8 cellular contexts compared by ENCODE assay signal in genomic region chr6:123802697-123803455, GRCh38. TPM values are rescaled to one million over a fixed set of nuclear protein-coding genes. Genes with fewer than 3 reads are reported as not detected.
DNase-seq lines count a peak whose midpoint lies in the region; ATAC-seq lines count a peak whose summit lies in the region.

No MANE protein-coding gene starts in this region.

- intact Hi-C loops in dendritic cell treated with granulocyte-macrophage colony-stimulating factor and Interleukin-4, amounts not matched to agents 40 ng/mL and 50 ng/mL, for 4 days (cut with micrococcal nuclease): loop anchor here (1.0 to 2.0 kb wide), 2 partner anchors 994 to 1050 kb away; no protein-coding TSS in a partner anchor

- H3K27me3 Mint-ChIP-seq in dendritic cell treated with granulocyte-macrophage colony-stimulating factor and Interleukin-4, amounts not matched to agents 40 ng/mL and 50 ng/mL, for 4 days: peaks cover 30% of the 10 kb centered on the region

- no peaks in the 10 kb centered on the region for H3K9me3 Mint-ChIP-seq in dendritic cell treated with granulocyte-macrophage colony-stimulating factor and Interleukin-4, amounts not matched to agents 40 ng/mL and 50 ng/mL, for 4 days

- peak overlapping the region; percentile 77 for H3K4me3 Mint-ChIP-seq in dendritic cell treated with granulocyte-macrophage colony-stimulating factor and Interleukin-4, amounts not matched to agents 40 ng/mL and 50 ng/mL, for 4 days

- H3K36me3 Mint-ChIP-seq in dendritic cell treated with granulocyte-macrophage colony-stimulating factor and Interleukin-4, amounts not matched to agents 40 ng/mL and 50 ng/mL, for 4 days (ENCODE audit: low read depth): no peaks in the 10 kb centered on the region

- peak; percentile 89 for ATAC-seq in GM19025 (IDR thresholded peaks at IDR 0.05; ENCODE audit: low read depth, unreplicated experiment)
- ATAC-seq in HG03280 (IDR thresholded peaks at IDR 0.05; ENCODE audit: unreplicated experiment): peak; percentile 98
- peak; percentile 100 for ATAC-seq in left lobe of liver

- DNase-seq in AML-193 (lab: John Stamatoyannopoulos, UW) (peak; percentile 22 to 29), NCI-H2227 treated with DMSO at 0.1 percent for 48 hours (lab: John Stamatoyannopoulos, UW) (peak; percentile 68), left lobe of liver (ENCODE audit: low spot score) (peak; percentile 82)
- DNase-seq in activated CD4-positive, alpha-beta T cell treated with anti-CD3 and anti-CD28 coated beads for 48 hours: peak; percentile 83
- peak; percentile 10 to 57 for DNase-seq in stimulated activated CD4-positive, alpha-beta T cell treated with anti-CD3 and anti-CD28 coated beads, Interleukin-1b, Interleukin-23, amount 100 ng/mL, for 4 hours (ENCODE audit: low read depth in 2 of 2)

- H3K27ac Mint-ChIP-seq in dendritic cell treated with granulocyte-macrophage colony-stimulating factor and Interleukin-4, amounts not matched to agents 40 ng/mL and 50 ng/mL, for 4 days: no peak overlapping the region

- H3K4me1 Mint-ChIP-seq in dendritic cell treated with granulocyte-macrophage colony-stimulating factor and Interleukin-4, amounts not matched to agents 40 ng/mL and 50 ng/mL, for 4 days (ENCODE audit: low read depth): peaks cover 18% of the 10 kb centered on the region

RNA-seq across cellular contexts. Expression of gene NKAIN2, which starts 0.8 kb away (rescaled TPM):
- total RNA-seq in left lobe of liver: not detected

Comparison
In these comparisons a context has a peak if more than half of its experiments do, and no peak if none do; other contexts are left out.
1. Peak in every context shown above with its lines: DNase-seq and ATAC-seq.
2. DNase-seq: peak in every context shown above with its lines; median percentile 83 in activated CD4-positive, alpha-beta T cell treated with anti-CD3 and anti-CD28 coated beads for 48 hours; 82 in left lobe of liver; 68 in NCI-H2227 treated with DMSO at 0.1 percent for 48 hours; 34 in stimulated activated CD4-positive, alpha-beta T cell treated with anti-CD3 and anti-CD28 coated beads, Interleukin-1b, Interleukin-23, amount 100 ng/mL, for 4 hours; 26 in AML-193.